2 cellular contexts compared by ENCODE assay signal in the genomic region with DNA sequence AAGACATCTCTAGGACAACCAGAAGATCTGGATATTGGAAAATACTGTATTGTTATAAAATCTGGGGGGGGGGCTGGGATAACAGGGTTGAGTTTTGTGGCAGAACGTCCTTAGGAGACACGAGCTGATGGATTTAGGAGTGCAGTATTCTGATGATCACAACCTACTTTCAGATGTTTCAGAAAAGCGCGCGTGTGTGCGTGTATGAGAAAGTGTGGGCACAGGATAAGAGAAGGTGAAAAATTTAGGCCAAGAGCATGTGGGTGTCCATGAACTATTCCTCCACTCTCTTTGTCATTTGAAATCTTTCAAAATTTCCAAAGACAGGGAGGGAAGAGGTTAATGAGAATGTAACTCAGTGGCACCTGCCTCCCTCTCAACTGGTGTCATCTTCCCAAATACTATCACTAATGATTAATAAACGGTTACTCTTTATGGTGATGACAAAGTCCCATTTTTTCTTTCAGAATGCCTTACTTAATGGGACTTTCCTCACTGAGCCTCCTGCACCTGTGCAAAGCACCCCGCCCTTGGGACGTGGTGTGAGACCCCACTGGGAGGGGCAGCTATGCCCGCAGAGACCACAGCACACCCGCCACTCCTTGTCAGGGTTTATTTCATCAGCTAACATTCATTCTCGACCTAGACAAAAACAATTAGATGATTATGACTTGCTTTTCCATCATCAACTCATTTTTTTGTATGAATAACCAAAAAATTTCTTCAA.
TF ChIP-seq lines count a peak whose summit lies in the region.

No MANE protein-coding gene starts in this region.

TF ChIP-seq in HepG2, 621 proteins besides CTCF, POLR2A, EP300 and RAD21:
- no peak for TF ChIP-seq NR3C1 (CRISPR knock-in tag; IDR thresholded peaks at IDR 0.05)
- no peak for TF ChIP-seq SCMH1 (CRISPR knock-in tag; IDR thresholded peaks at IDR 0.05; ENCODE audit: borderline replicate concordance)
- no peak for TF ChIP-seq NFATC3 (CRISPR knock-in tag; IDR thresholded peaks at IDR 0.05)
- TF ChIP-seq, protein P1, sequence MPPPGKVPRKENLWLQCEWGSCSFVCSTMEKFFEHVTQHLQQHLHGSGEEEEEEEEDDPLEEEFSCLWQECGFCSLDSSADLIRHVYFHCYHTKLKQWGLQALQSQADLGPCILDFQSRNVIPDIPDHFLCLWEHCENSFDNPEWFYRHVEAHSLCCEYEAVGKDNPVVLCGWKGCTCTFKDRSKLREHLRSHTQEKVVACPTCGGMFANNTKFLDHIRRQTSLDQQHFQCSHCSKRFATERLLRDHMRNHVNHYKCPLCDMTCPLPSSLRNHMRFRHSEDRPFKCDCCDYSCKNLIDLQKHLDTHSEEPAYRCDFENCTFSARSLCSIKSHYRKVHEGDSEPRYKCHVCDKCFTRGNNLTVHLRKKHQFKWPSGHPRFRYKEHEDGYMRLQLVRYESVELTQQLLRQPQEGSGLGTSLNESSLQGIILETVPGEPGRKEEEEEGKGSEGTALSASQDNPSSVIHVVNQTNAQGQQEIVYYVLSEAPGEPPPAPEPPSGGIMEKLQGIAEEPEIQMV (CRISPR knock-in tag; IDR thresholded peaks at IDR 0.05; ENCODE audit: low read depth): no peak
- no peak for TF ChIP-seq ZBTB10 (CRISPR knock-in tag; IDR thresholded peaks at IDR 0.05; ENCODE audit: borderline replicate concordance)
- TF ChIP-seq ZNF576 (CRISPR knock-in tag; IDR thresholded peaks at IDR 0.05): no peak
- no peak for TF ChIP-seq ZNF260 (CRISPR knock-in tag; IDR thresholded peaks at IDR 0.05; ENCODE audit: borderline replicate concordance, low read depth)
- no peak for TF ChIP-seq KDM3A (CRISPR knock-in tag; IDR thresholded peaks at IDR 0.05; ENCODE audit: low read depth)
- no peak for TF ChIP-seq ZNF780A (CRISPR knock-in tag; IDR thresholded peaks at IDR 0.05)
- TF ChIP-seq ZEB1 (IDR thresholded peaks at IDR 0.05; ENCODE audit: insufficient replicate concordance, low read depth): no peak
- TF ChIP-seq SETDB1 (CRISPR knock-in tag; IDR thresholded peaks at IDR 0.05; ENCODE audit: borderline replicate concordance): no peak

TF ChIP-seq in GM12878, 131 proteins besides CTCF, POLR2A, EP300 and RAD21:
- TF ChIP-seq EZH2 (IDR thresholded peaks at IDR 0.05; ENCODE audit: borderline replicate concordance, control insufficient read depth, low read depth, low read length) (no peak), SUZ12 (IDR thresholded peaks at IDR 0.05; ENCODE audit: unreplicated experiment) (no peak), NFIC (IDR thresholded peaks at IDR 0.05; ENCODE audit: low read depth, low read length) (no peak), NRF1 (conservative IDR thresholded peaks at IDR 0.05; ENCODE audit: low read depth, low read length) (no peak), WRNIP1 (IDR thresholded peaks at IDR 0.05; ENCODE audit: borderline replicate concordance, low read depth, low read length) (no peak), PAX8 (IDR thresholded peaks at IDR 0.05) (no peak), SUPT20H (IDR thresholded peaks at IDR 0.05; ENCODE audit: borderline replicate concordance, control insufficient read depth, low read depth, low read length) (no peak), BHLHE40 (IDR thresholded peaks at IDR 0.05; ENCODE audit: borderline replicate concordance in 1 of 2, low read depth in 2 of 2, low read length in 1 of 2) (no peak), JUND (IDR thresholded peaks at IDR 0.05; ENCODE audit: low read depth, low read length) (no peak), USF2 (IDR thresholded peaks at IDR 0.05; ENCODE audit: borderline replicate concordance, low read depth, low read length) (no peak), YY1 (IDR thresholded peaks at IDR 0.05; ENCODE audit: low read depth, low read length) (no peak), KAT2A (conservative IDR thresholded peaks at IDR 0.05; ENCODE audit: control insufficient read depth, low read depth, low read length) (no peak), HDAC2 (IDR thresholded peaks at IDR 0.05) (no peak), ZNF384 (IDR thresholded peaks at IDR 0.05; ENCODE audit: borderline replicate concordance, low read depth, low read length) (no peak)
- TF ChIP-seq, protein P2, sequence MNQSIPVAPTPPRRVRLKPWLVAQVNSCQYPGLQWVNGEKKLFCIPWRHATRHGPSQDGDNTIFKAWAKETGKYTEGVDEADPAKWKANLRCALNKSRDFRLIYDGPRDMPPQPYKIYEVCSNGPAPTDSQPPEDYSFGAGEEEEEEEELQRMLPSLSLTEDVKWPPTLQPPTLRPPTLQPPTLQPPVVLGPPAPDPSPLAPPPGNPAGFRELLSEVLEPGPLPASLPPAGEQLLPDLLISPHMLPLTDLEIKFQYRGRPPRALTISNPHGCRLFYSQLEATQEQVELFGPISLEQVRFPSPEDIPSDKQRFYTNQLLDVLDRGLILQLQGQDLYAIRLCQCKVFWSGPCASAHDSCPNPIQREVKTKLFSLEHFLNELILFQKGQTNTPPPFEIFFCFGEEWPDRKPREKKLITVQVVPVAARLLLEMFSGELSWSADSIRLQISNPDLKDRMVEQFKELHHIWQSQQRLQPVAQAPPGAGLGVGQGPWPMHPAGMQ (IDR thresholded peaks at IDR 0.05; ENCODE audit: borderline replicate concordance): no peak
- TF ChIP-seq, protein P3, sequence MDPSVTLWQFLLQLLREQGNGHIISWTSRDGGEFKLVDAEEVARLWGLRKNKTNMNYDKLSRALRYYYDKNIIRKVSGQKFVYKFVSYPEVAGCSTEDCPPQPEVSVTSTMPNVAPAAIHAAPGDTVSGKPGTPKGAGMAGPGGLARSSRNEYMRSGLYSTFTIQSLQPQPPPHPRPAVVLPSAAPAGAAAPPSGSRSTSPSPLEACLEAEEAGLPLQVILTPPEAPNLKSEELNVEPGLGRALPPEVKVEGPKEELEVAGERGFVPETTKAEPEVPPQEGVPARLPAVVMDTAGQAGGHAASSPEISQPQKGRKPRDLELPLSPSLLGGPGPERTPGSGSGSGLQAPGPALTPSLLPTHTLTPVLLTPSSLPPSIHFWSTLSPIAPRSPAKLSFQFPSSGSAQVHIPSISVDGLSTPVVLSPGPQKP (IDR thresholded peaks at IDR 0.05; ENCODE audit: low read depth, low read length): no peak
